ENCODE assay signal across 19 cellular contexts in genomic region chr1:21537932-21538630, GRCh38. TPM values are rescaled to one million over a fixed set of nuclear protein-coding genes. Genes with fewer than 3 reads are reported as not detected.
DNase-seq lines count a peak whose midpoint lies in the region; ATAC-seq and TF ChIP-seq lines count a peak whose summit lies in the region.
"Had no signal": no experiment of that assay in that cellular context is flagged by ENCODE, and none has a peak within 500 bp of the region (broad histone marks: within the 10 kb centered on the region; RNA-seq: fewer than 3 reads in every experiment).

No MANE protein-coding gene starts in this region.

- H3K9ac ChIP-seq in mammary epithelial cell (ENCODE audit: insufficient read depth, low read length) (no peak overlapping the region), mucosa of rectum (ENCODE audit: low read depth in 1 of 2, low read length in 2 of 2) (no peak overlapping the region)

- H3K4me1 ChIP-seq in breast epithelium (peaks cover 18 to 37% of the 10 kb centered on the region in 2 donors), mammary epithelial cell (ENCODE audit: insufficient read depth, low read length) (no peaks in the 10 kb centered on the region), heart right ventricle (peaks cover 13 to 67% (median 52%) of the 10 kb centered on the region in 9 donors), mucosa of rectum (ENCODE audit: control insufficient read depth in 2 of 2, insufficient read depth in 2 of 2, low read length in 2 of 2) (peaks cover 0 to 2% of the 10 kb centered on the region in 2 donors)

- no peak overlapping the region for H3K4me2 ChIP-seq in mammary epithelial cell (ENCODE audit: insufficient read depth, low read depth, low read length)

- H3K36me3 ChIP-seq in breast epithelium (no peaks in the 10 kb centered on the region), mammary epithelial cell (ENCODE audit: insufficient read depth, low read length) (no peaks in the 10 kb centered on the region), heart right ventricle (no peaks in the 10 kb centered on the region), mucosa of rectum (ENCODE audit: control insufficient read depth in 2 of 2, insufficient read depth in 2 of 2, low read length in 2 of 2) (no peaks in the 10 kb centered on the region)

- peak overlapping the region in 1 of 3 donors; percentile 15 for H3K4me3 ChIP-seq in breast epithelium
- no peak overlapping the region for H3K4me3 ChIP-seq in mammary epithelial cell (replicated peaks in 1 of 3; ENCODE audit: insufficient read depth in 1 of 3, low read depth in 2 of 3, low read length in 3 of 3)
- no peak overlapping the region for H3K4me3 ChIP-seq in heart right ventricle
- no peak overlapping the region for H3K4me3 ChIP-seq in mucosa of rectum (ENCODE audit: low read length in 2 of 2)

- DNase-seq in breast epithelium (ENCODE audit: low spot score in 2 of 2), result no peak
- DNase-seq in mammary epithelial cell, result no peak
- DNase-seq in heart right ventricle, result peak; percentile 66 to 78
- no peak for DNase-seq in NCI-H128 (lab: John Stamatoyannopoulos, UW; ENCODE audit: unreplicated experiment)
- DNase-seq in pons (ENCODE audit: low spot score), result no peak
- DNase-seq: 8988T; activated CD4-positive, alpha-beta T cell treated with anti-CD3 and anti-CD28 coated beads, Interleukin-2, amount 10 ng/mL, durations not matched to agents 7 days and 5 days; effector CD4-positive, alpha-beta T cell; foreskin melanocyte; GDM1; naive thymus-derived CD4-positive, alpha-beta T cell; NCI-H2029 treated with DMSO at 0.1 percent for 48 hours; T-helper 9 cell had no signal

- CTCF ChIA-PET in mammary epithelial cell (lab: Charles Lee; ENCODE audit: low non-redundant PET), result no interaction called here

- no peak overlapping the region for H2AFZ ChIP-seq in mammary epithelial cell (ENCODE audit: low read depth, low read length)

- H3K9me3 ChIP-seq in breast epithelium, result no peaks in the 10 kb centered on the region
- no peaks in the 10 kb centered on the region for H3K9me3 ChIP-seq in mammary epithelial cell (replicated peaks; ENCODE audit: insufficient read depth, low read length)
- no peaks in the 10 kb centered on the region for H3K9me3 ChIP-seq in heart right ventricle
- no peaks in the 10 kb centered on the region for H3K9me3 ChIP-seq in mucosa of rectum (ENCODE audit: control insufficient read depth in 2 of 2, low read length in 2 of 2)

- TF ChIP-seq CTCF in breast epithelium (IDR thresholded peaks at IDR 0.05) (no peak), mammary epithelial cell (conservative IDR thresholded peaks at IDR 0.05 in 1 of 2, IDR thresholded peaks at IDR 0.05 in 1 of 2; ENCODE audit: extremely low read depth in 1 of 2, insufficient read depth in 1 of 2, low read depth in 1 of 2, low read length in 2 of 2) (no peak), heart right ventricle (IDR thresholded peaks at IDR 0.05) (no peak)

- H3K27ac ChIP-seq in breast epithelium (peak overlapping the region; percentile 67 to 82), mammary epithelial cell (ENCODE audit: insufficient read depth, low read depth, low read length) (no peak overlapping the region), heart right ventricle (peak overlapping the region; percentile 67 to 91 (median 82)), mucosa of rectum (ENCODE audit: low read depth in 2 of 2, low read length in 2 of 2) (peak overlapping the region; percentile 4 to 5)
- H3K27ac ChIP-seq: RWPE1 had no signal

- TF ChIP-seq POLR2A in breast epithelium (IDR thresholded peaks at IDR 0.05), result no peak

- 88% methylated on average over 25 of the region's 27 CpGs for WGBS in mammary epithelial cell (ENCODE audit: low coverage, missing lambda C conversion rate)
- 7 to 8% methylated on average over 27 of the region's 27 CpGs for WGBS in heart right ventricle, 2 donors

- in situ Hi-C loops in mammary epithelial cell (cut with MboI; ENCODE audit: low sequenced_read_pairs in 2 of 2), result no loop called here

- BruUV-seq in mammary epithelial cell (replicated peaks; lab: Mats Ljungman, UMichigan), result no TSS peak

- dilution Hi-C loops in mammary epithelial cell (cut with HindIII; ENCODE audit: low sequenced_read_pairs), result no loop called here

- ATAC-seq in heart right ventricle, result peak; percentile 34 to 74 (median 59)
- no peak for ATAC-seq in HG03175 (IDR thresholded peaks at IDR 0.05; ENCODE audit: unreplicated experiment)
- no peak for ATAC-seq in GM21576 (IDR thresholded peaks at IDR 0.05; ENCODE audit: unreplicated experiment)
- ATAC-seq: naive thymus-derived CD4-positive, alpha-beta T cell had no signal

- intact Hi-C loops in breast epithelium (cut with DNase I; ENCODE audit: low total_unique reads), result no loop called here
- intact Hi-C loops in mammary epithelial cell (cut with micrococcal nuclease), result loop anchor here (5.0 kb wide), 1 partner anchor 34 kb away; no protein-coding TSS in a partner anchor
- intact Hi-C loops in heart right ventricle (cut with DNase I), result loop anchor here in 4 of 10 donors (1.0 to 2.0 kb wide), 2 partner anchors 36 to 37 kb away; no protein-coding TSS in a partner anchor

- no peaks in the 10 kb centered on the region for H4K20me1 ChIP-seq in mammary epithelial cell (ENCODE audit: insufficient read depth, low read length)

- no peaks in the 10 kb centered on the region for H3K27me3 ChIP-seq in breast epithelium
- H3K27me3 ChIP-seq in mammary epithelial cell (ENCODE audit: insufficient read depth, low read length), result no peaks in the 10 kb centered on the region
- H3K27me3 ChIP-seq in heart right ventricle, result peaks cover 0 to 21% (median 0%) of the 10 kb centered on the region in 7 donors
- peaks cover 0 to 7% of the 10 kb centered on the region in 2 donors for H3K27me3 ChIP-seq in mucosa of rectum (ENCODE audit: control insufficient read depth in 2 of 2, insufficient read depth in 2 of 2, low read length in 2 of 2)

- no peaks in the 10 kb centered on the region for H3K79me2 ChIP-seq in mammary epithelial cell (ENCODE audit: insufficient read depth, low read length)

RNA-seq across cellular contexts. Expression of gene ALPL, which starts 28.9 kb away (rescaled TPM):
- total RNA-seq in breast epithelium, result 10 to 100 TPM in 2 of 3 donors, 1 to 10 TPM in 1; 2.9 to 98.0 (median 17.4) TPM
- total RNA-seq in mammary epithelial cell, result not detected
- polyA plus RNA-seq in mammary epithelial cell, result 0.09 TPM
- polyA minus RNA-seq in mammary epithelial cell, result not detected
- 10 to 100 TPM in 5 of 10 donors, 1 to 10 TPM in 5; 7.1 to 19.2 (median 9.3) TPM for total RNA-seq in heart right ventricle
- 10 to 100 TPM in 1 of 2 donors, 1 to 10 TPM in 1; 7.9 to 21.1 TPM for polyA plus RNA-seq in heart right ventricle
- total RNA-seq: activated CD4-positive, alpha-beta T cell treated with anti-CD3 and anti-CD28 coated beads, Interleukin-2, amount 10 ng/mL, durations not matched to agents 7 days and 5 days; activated T-helper 1 cell treated with anti-CD3 and anti-CD28 coated beads, Interleukin-12 subunit alpha, Interleukin-12 subunit beta, Interleukin-2, Interleukin-4 antibody, amounts not matched to agents 30 ng/mL and 10 ng/mL and 1 ng/mL, durations not matched to agents 14 hours and 24 hours and 36 hours; CD8-positive, alpha-beta memory T cell; naive thymus-derived CD4-positive, alpha-beta T cell had no signal
- polyA plus RNA-seq: CD8-positive, alpha-beta memory T cell; naive thymus-derived CD4-positive, alpha-beta T cell had no signal

Comparison
In these comparisons a context has a peak if more than half of its experiments do, and no peak if none do; other contexts are left out.
1. DNase-seq: peak in heart right ventricle (2 of 2); none in breast epithelium (0 of 2), mammary epithelial cell (single experiment), NCI-H128 (single experiment) and pons (single experiment).
2. ATAC-seq: peak in heart right ventricle (8 of 8); none in HG03175 (single experiment) and GM21576 (single experiment).